ENCODE assay signal across 8 cellular contexts in genomic region chr9:131590907-131591844, GRCh38. TPM values are rescaled to one million over a fixed set of nuclear protein-coding genes. Genes with fewer than 3 reads are reported as not detected.
DNase-seq lines count a peak whose midpoint lies in the region; ATAC-seq, FAIRE-seq and TF ChIP-seq lines count a peak whose summit lies in the region.

No MANE protein-coding gene starts in this region.

- peaks cover 64% of the 10 kb centered on the region for H3K36me3 Mint-ChIP-seq in activated CD4-positive, alpha-beta T cell treated with anti-CD3 and anti-CD28 coated beads, Interleukin-2, amount 10 ng/mL, durations not matched to agents 24 days and 14 days (ENCODE audit: low read depth)
- H3K36me3 Mint-ChIP-seq in chondrocyte (ENCODE audit: low read depth), result peaks cover 17% of the 10 kb centered on the region

- no peaks in the 10 kb centered on the region for H4K20me1 ChIP-seq in HepG2 (ENCODE audit: insufficient read depth, low read length)

- no peak overlapping the region for H3K4me2 ChIP-seq in HepG2 (ENCODE audit: low read depth, low read length)

- H3K79me2 ChIP-seq in HepG2 (ENCODE audit: insufficient read depth, low read length), result no peaks in the 10 kb centered on the region

- H3K4me1 Mint-ChIP-seq in activated CD4-positive, alpha-beta T cell treated with anti-CD3 and anti-CD28 coated beads, Interleukin-2, amount 10 ng/mL, durations not matched to agents 24 days and 14 days, result peaks cover 33% of the 10 kb centered on the region
- H3K4me1 Mint-ChIP-seq in chondrocyte (ENCODE audit: low read depth), result peaks cover 7% of the 10 kb centered on the region

- H3K36me3 ChIP-seq in HEK293 (ENCODE audit: control insufficient read depth in 2 of 2, insufficient read depth in 1 of 2, low read length in 2 of 2) (peaks cover 0 to 51% of the 10 kb centered on the region in 2 experiments; a peak in 2 of 3 replicates), HepG2 (replicated peaks in 1 of 2; ENCODE audit: control insufficient read depth in 1 of 2, insufficient read depth in 2 of 2, low read length in 2 of 2) (peaks cover 18 to 38% of the 10 kb centered on the region in 2 experiments; a peak in 4 of 5 replicates)

- no peaks in the 10 kb centered on the region for H3K4me1 ChIP-seq in HEK293 (ENCODE audit: control insufficient read depth, insufficient read depth, low read length)
- peaks cover 14% of the 10 kb centered on the region for H3K4me1 ChIP-seq in HepG2 (ENCODE audit: insufficient read depth, low read length)

- H2AFZ ChIP-seq in HepG2 (ENCODE audit: low read length), result no peak overlapping the region

- H3K27me3 Mint-ChIP-seq in activated CD4-positive, alpha-beta T cell treated with anti-CD3 and anti-CD28 coated beads, Interleukin-2, amount 10 ng/mL, durations not matched to agents 24 days and 14 days, result no peaks in the 10 kb centered on the region
- no peaks in the 10 kb centered on the region for H3K27me3 Mint-ChIP-seq in chondrocyte (ENCODE audit: low read depth)

- in situ Hi-C loops in HepG2 (cut with HindIII; ENCODE audit: extremely low pct_ligation_motif_present, low pct_unique_long_range_greater_than_20kb), result loop anchor here (5.0 to 25.0 kb wide), 2 partner anchors 151 to 646 kb away; partner anchors contain the start of gene RAPGEF1

- POLR2A ChIA-PET in HEK293 (lab: Yijun Ruan, JAX) (interaction anchor here (0.6 to 1.2 kb wide), 2 partner anchors 148 to 1349 kb away, joined by 3 to 6 read pairs; no protein-coding TSS in a partner anchor), HepG2 (lab: Yijun Ruan, JAX) (interaction anchor here (0.9 to 1.2 kb wide), 3 partner anchors 11 to 148 kb away, joined by 3 to 5 read pairs (median 4); no protein-coding TSS in a partner anchor)

- H3K9ac ChIP-seq in HepG2 (ENCODE audit: insufficient read depth, low read depth, low read length), result no peak overlapping the region

- H3K9me3 Mint-ChIP-seq in activated CD4-positive, alpha-beta T cell treated with anti-CD3 and anti-CD28 coated beads, Interleukin-2, amount 10 ng/mL, durations not matched to agents 24 days and 14 days, result no peaks in the 10 kb centered on the region
- H3K9me3 Mint-ChIP-seq in chondrocyte (ENCODE audit: low read depth), result no peaks in the 10 kb centered on the region

- H3K27ac ChIP-seq in C4-2B (no peak overlapping the region), HEK293 (ENCODE audit: extremely low read depth, low read depth, low read length) (no peak overlapping the region), HepG2 (ENCODE audit: extremely low read length, insufficient read depth, low read length) (no peak overlapping the region)

- no peaks in the 10 kb centered on the region for H3K27me3 ChIP-seq in HepG2 (ENCODE audit: control insufficient read depth in 1 of 2, insufficient read depth in 2 of 2, low read length in 2 of 2)

- 78% methylated on average over 11 of the region's 21 CpGs for WGBS in HepG2 (ENCODE audit: low lambda C conversion rate)

- no peak for TF ChIP-seq POLR2A in HepG2 (IDR thresholded peaks at IDR 0.05; ENCODE audit: insufficient read depth in 1 of 2, low read depth in 2 of 2, low read length in 2 of 2)

- peak overlapping the region; percentile 87 for H3K27ac Mint-ChIP-seq in activated CD4-positive, alpha-beta T cell treated with anti-CD3 and anti-CD28 coated beads, Interleukin-2, amount 10 ng/mL, durations not matched to agents 24 days and 14 days
- H3K27ac Mint-ChIP-seq in chondrocyte (ENCODE audit: unreplicated experiment), result no peak overlapping the region

- no peak for TF ChIP-seq EP300 in HepG2 (IDR thresholded peaks at IDR 0.05; ENCODE audit: low read depth in 2 of 2, low read length in 2 of 2)
- no peak for TF ChIP-seq EP300 in HepG2 (CRISPR knock-in tag; IDR thresholded peaks at IDR 0.05; ENCODE audit: borderline replicate concordance)

- H3K4me3 Mint-ChIP-seq in activated CD4-positive, alpha-beta T cell treated with anti-CD3 and anti-CD28 coated beads, Interleukin-2, amount 10 ng/mL, durations not matched to agents 24 days and 14 days, result peak overlapping the region; percentile 15
- no peak overlapping the region for H3K4me3 Mint-ChIP-seq in chondrocyte (ENCODE audit: unreplicated experiment)

- peak; percentile 96 for TF ChIP-seq RAD21 in HepG2 (CRISPR knock-in tag; IDR thresholded peaks at IDR 0.05)

- peak; percentile 84 for FAIRE-seq in HepG2 (lab: Jason Lieb, UNC)

- DNase-seq in NCI-H510A treated with DMSO at 0.1 percent for 48 hours (lab: John Stamatoyannopoulos, UW) (peak; percentile 95), chondrocyte (ENCODE audit: low spot score) (no peak), HepG2 (ENCODE audit: low spot score) (peak; percentile 61), NCI-H446 treated with DMSO at 0.1 percent for 48 hours (lab: John Stamatoyannopoulos, UW) (no peak)
- peak; percentile 92 for DNase-seq in activated CD4-positive, alpha-beta T cell treated with anti-CD3 and anti-CD28 coated beads, Interleukin-2, amount 10 ng/mL, durations not matched to agents 24 days and 14 days
- peak; percentile 52 to 66 (median 59) for DNase-seq in stimulated activated CD4-positive, alpha-beta T cell treated with anti-CD3 and anti-CD28 coated beads, TNF-alpha, amount 100 ng/mL, for 1 hour (ENCODE audit: low read depth in 3 of 3, low spot score in 1 of 3)

- BruUV-seq in HepG2 (replicated peaks; lab: Mats Ljungman, UMichigan), result no TSS peak

- H3K9me3 ChIP-seq in HEK293 (ENCODE audit: control insufficient read depth, insufficient read depth, low read depth, low read length), result no peaks in the 10 kb centered on the region
- H3K9me3 ChIP-seq in HepG2 (ENCODE audit: low read length), result no peaks in the 10 kb centered on the region

- peak; percentile 94 for ATAC-seq in HepG2

- intact Hi-C loops in activated CD4-positive, alpha-beta T cell treated with anti-CD3 and anti-CD28 coated beads, Interleukin-2, amount 10 ng/mL, durations not matched to agents 24 days and 14 days (cut with micrococcal nuclease), result loop anchor here (1.0 to 5.0 kb wide), 3 partner anchors 36 to 156 kb away; partner anchors contain the start of gene RAPGEF1
- intact Hi-C loops in HepG2 (cut with micrococcal nuclease; ENCODE audit: unreplicated experiment), result loop anchor here (1.0 kb wide), 1 partner anchor 156 kb away; no protein-coding TSS in a partner anchor

- TF ChIP-seq CTCF in C4-2B (conservative IDR thresholded peaks at IDR 0.05), result peak; percentile 83
- peak; percentile 88 for TF ChIP-seq CTCF in HEK293 (tag by site-specific recombination; IDR thresholded peaks at IDR 0.05)
- TF ChIP-seq CTCF in chondrocyte (IDR thresholded peaks at IDR 0.05), result peak; percentile 92
- peak; percentile 97 for TF ChIP-seq CTCF in HepG2 (CRISPR knock-in tag; IDR thresholded peaks at IDR 0.05)

- CTCF ChIA-PET in HEK293 (lab: Yijun Ruan, JAX), result interaction anchor here (0.6 to 8.8 kb wide), 42 partner anchors 9 to 1412 kb away, joined by 3 to 193 read pairs (median 5); partner anchors contain the start of genes PRRT1B and RAPGEF1
- CTCF ChIA-PET in HepG2 (lab: Yijun Ruan, JAX; ENCODE audit: low intra/inter-chr PET ratio, low total read pairs), result interaction anchor here (0.6 to 5.7 kb wide), 7 partner anchors 10 to 164 kb away, joined by 3 to 185 read pairs (median 5); partner anchors contain the start of gene RAPGEF1

- H3K4me3 ChIP-seq in HEK293 (ENCODE audit: low read depth, low read length), result no peak overlapping the region
- no peak overlapping the region for H3K4me3 ChIP-seq in HepG2 (replicated peaks in 1 of 3; ENCODE audit: insufficient read depth in 1 of 3, low read depth in 2 of 3, low read length in 3 of 3)

TF ChIP-seq in HEK293, 187 proteins besides CTCF, POLR2A, EP300 and RAD21 (continues in another document):
- peak; percentile 12; the same call in 1 of the 2 replicates for TF ChIP-seq ZFHX2 (tag by site-specific recombination; conservative IDR thresholded peaks at IDR 0.05)

TF ChIP-seq in HepG2, 621 proteins besides CTCF, POLR2A, EP300 and RAD21 (continues in another document):
- TF ChIP-seq ZNF263 (CRISPR knock-in tag; IDR thresholded peaks at IDR 0.05) (peak; percentile 34; the same call in 1 of the 2 replicates), HOXA5 (CRISPR knock-in tag; IDR thresholded peaks at IDR 0.05) (0 out of 2 replicates have a peak, but pooled peaks have one; percentile 39), RXRB (CRISPR knock-in tag; IDR thresholded peaks at IDR 0.05; ENCODE audit: borderline replicate concordance) (peak; percentile 69; the same call in 1 of the 2 replicates)

RNA-seq across cellular contexts. Expression of gene PRRT1B, which starts 45.9 kb away (rescaled TPM):
- not detected in 2 replicates for total RNA-seq in activated CD4-positive, alpha-beta T cell treated with anti-CD3 and anti-CD28 coated beads, Interleukin-2, amount 10 ng/mL, durations not matched to agents 24 days and 14 days
- total RNA-seq in chondrocyte (not detected in 3 replicates), HepG2 (2016; rRNA removed; fragmentation: Illumina TruSeq; extraction: Trizol) (not detected in 2 replicates)
- total RNA-seq in HepG2 (2016; cell fraction: cytosol; rRNA removed; fragmentation: Illumina TruSeq; extraction: Trizol; ENCODE audit: low read depth), result not detected in 2 replicates
- not detected in 2 replicates for total RNA-seq in HepG2 (2016; cell fraction: insoluble cytoplasmic fraction; rRNA removed; fragmentation: Illumina TruSeq; extraction: Trizol)
- total RNA-seq in HepG2 (2016; cell fraction: membrane; rRNA removed; fragmentation: Illumina TruSeq; extraction: Trizol), result not detected in 2 replicates
- total RNA-seq in HepG2 (2016; cell fraction: nucleus; rRNA removed; fragmentation: Illumina TruSeq; extraction: Trizol), result not detected in 2 replicates
- polyA plus RNA-seq in HepG2 (2011; rRNA removed), result not detected in 2 replicates
- not detected in 2 replicates for polyA plus RNA-seq in HepG2 (2011; cell fraction: cytosol; rRNA removed)
- not detected in 2 replicates for polyA plus RNA-seq in HepG2 (2011; cell fraction: nucleus; rRNA removed)
- not detected in 2 replicates for polyA plus RNA-seq in HepG2 (2012)
- polyA plus RNA-seq in HepG2 (2016; cell fraction: cytosol; fragmentation: Illumina TruSeq; extraction: Trizol; ENCODE audit: low read depth), result not detected in 2 replicates
- not detected in 2 replicates for polyA plus RNA-seq in HepG2 (2016; cell fraction: insoluble cytoplasmic fraction; fragmentation: Illumina TruSeq; extraction: Trizol; ENCODE audit: low read depth)
- not detected in 2 replicates for polyA plus RNA-seq in HepG2 (2016; cell fraction: membrane; fragmentation: Illumina TruSeq; extraction: Trizol; ENCODE audit: low read depth)
- not detected in 2 replicates for polyA plus RNA-seq in HepG2 (2016; cell fraction: nucleus; fragmentation: Illumina TruSeq; extraction: Trizol; ENCODE audit: insufficient read depth, low read depth)
- not detected in 2 replicates for polyA minus RNA-seq in HepG2 (2011; rRNA and poly(A)+ RNA removed; ENCODE audit: low replicate concordance)
- not detected in 2 replicates for polyA minus RNA-seq in HepG2 (2011; cell fraction: cytosol; rRNA and poly(A)+ RNA removed)
- not detected in 2 replicates for polyA minus RNA-seq in HepG2 (2011; cell fraction: nucleus; rRNA and poly(A)+ RNA removed)

Comparison
In these comparisons a context has a peak if more than half of its experiments do, and no peak if none do; other contexts are left out.
1. DNase-seq: peak in NCI-H510A treated with DMSO at 0.1 percent for 48 hours (single experiment), activated CD4-positive, alpha-beta T cell treated with anti-CD3 and anti-CD28 coated beads, Interleukin-2, amount 10 ng/mL, durations not matched to agents 24 days and 14 days (single experiment), HepG2 (single experiment) and stimulated activated CD4-positive, alpha-beta T cell treated with anti-CD3 and anti-CD28 coated beads, TNF-alpha, amount 100 ng/mL, for 1 hour (3 of 3); none in chondrocyte (single experiment) and NCI-H446 treated with DMSO at 0.1 percent for 48 hours (single experiment).
2. Peak in every context shown above with its lines, with median percentiles within 50 percentile points of each other: CTCF ChIP-seq.